In the genomic region with DNA sequence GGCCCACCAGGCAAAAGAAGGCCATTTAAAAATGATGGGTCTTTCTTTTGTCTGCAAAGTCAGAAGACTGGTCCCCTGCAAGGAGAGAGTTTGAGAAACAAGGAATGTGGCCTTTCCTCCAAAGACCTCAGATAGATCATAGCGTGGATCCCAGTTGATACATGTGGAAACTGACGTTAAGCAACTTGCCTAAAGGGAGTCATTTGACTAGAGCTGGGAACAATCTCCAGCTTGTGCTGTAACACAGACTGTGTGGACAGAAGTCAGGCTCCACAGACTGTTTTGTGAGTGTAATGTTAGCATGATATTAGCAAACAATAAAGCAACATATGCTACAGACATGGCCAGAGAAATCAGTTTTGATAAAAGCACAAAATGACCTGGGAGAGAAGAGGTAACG, we compare ENCODE assay signal across 2 cellular contexts.
TF ChIP-seq lines count a peak whose summit lies in the region.

No MANE protein-coding gene starts in this region.

TF ChIP-seq in SK-N-SH, 30 proteins besides CTCF, POLR2A, EP300 and RAD21 (continued from another document):
- TF ChIP-seq TAF1 (IDR thresholded peaks at IDR 0.05; ENCODE audit: borderline replicate concordance, low read depth, low read length) = no peak
- TF ChIP-seq MXI1 (IDR thresholded peaks at IDR 0.05; ENCODE audit: low read depth, low read length) = no peak
- no peak for TF ChIP-seq EZH2phosphoT487 (IDR thresholded peaks at IDR 0.05; ENCODE audit: borderline replicate concordance, low read depth)
- TF ChIP-seq, protein P1, sequence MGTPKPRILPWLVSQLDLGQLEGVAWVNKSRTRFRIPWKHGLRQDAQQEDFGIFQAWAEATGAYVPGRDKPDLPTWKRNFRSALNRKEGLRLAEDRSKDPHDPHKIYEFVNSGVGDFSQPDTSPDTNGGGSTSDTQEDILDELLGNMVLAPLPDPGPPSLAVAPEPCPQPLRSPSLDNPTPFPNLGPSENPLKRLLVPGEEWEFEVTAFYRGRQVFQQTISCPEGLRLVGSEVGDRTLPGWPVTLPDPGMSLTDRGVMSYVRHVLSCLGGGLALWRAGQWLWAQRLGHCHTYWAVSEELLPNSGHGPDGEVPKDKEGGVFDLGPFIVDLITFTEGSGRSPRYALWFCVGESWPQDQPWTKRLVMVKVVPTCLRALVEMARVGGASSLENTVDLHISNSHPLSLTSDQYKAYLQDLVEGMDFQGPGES (IDR thresholded peaks at IDR 0.05; ENCODE audit: low read depth, low read length) = no peak
- no peak for TF ChIP-seq NFIC (IDR thresholded peaks at IDR 0.05; ENCODE audit: borderline replicate concordance)
- TF ChIP-seq ELF1 (IDR thresholded peaks at IDR 0.05) = no peak
- no peak for TF ChIP-seq FOXJ3 (CRISPR knock-in tag; IDR thresholded peaks at IDR 0.05)
- TF ChIP-seq GABPA (IDR thresholded peaks at IDR 0.05; ENCODE audit: low read depth) = no peak
- TF ChIP-seq, protein P2, sequence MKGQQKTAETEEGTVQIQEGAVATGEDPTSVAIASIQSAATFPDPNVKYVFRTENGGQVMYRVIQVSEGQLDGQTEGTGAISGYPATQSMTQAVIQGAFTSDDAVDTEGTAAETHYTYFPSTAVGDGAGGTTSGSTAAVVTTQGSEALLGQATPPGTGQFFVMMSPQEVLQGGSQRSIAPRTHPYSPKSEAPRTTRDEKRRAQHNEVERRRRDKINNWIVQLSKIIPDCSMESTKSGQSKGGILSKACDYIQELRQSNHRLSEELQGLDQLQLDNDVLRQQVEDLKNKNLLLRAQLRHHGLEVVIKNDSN (IDR thresholded peaks at IDR 0.05; ENCODE audit: borderline replicate concordance, low read depth) = no peak
- TF ChIP-seq, protein P3, sequence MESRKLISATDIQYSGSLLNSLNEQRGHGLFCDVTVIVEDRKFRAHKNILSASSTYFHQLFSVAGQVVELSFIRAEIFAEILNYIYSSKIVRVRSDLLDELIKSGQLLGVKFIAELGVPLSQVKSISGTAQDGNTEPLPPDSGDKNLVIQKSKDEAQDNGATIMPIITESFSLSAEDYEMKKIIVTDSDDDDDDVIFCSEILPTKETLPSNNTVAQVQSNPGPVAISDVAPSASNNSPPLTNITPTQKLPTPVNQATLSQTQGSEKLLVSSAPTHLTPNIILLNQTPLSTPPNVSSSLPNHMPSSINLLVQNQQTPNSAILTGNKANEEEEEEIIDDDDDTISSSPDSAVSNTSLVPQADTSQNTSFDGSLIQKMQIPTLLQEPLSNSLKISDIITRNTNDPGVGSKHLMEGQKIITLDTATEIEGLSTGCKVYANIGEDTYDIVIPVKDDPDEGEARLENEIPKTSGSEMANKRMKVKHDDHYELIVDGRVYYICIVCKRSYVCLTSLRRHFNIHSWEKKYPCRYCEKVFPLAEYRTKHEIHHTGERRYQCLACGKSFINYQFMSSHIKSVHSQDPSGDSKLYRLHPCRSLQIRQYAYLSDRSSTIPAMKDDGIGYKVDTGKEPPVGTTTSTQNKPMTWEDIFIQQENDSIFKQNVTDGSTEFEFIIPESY (IDR thresholded peaks at IDR 0.05; ENCODE audit: borderline replicate concordance, low read depth) = no peak
- no peak for TF ChIP-seq RFX5 (IDR thresholded peaks at IDR 0.05; ENCODE audit: low read length)
- TF ChIP-seq RCOR1 (IDR thresholded peaks at IDR 0.05; ENCODE audit: low read length) = no peak
- no peak for TF ChIP-seq FOSL2 (IDR thresholded peaks at IDR 0.05; ENCODE audit: borderline replicate concordance, low read depth)
- TF ChIP-seq POLR2AphosphoS5 (IDR thresholded peaks at IDR 0.05; ENCODE audit: low read depth, low read length) = no peak
- TF ChIP-seq TEAD4 (IDR thresholded peaks at IDR 0.05; ENCODE audit: borderline replicate concordance, insufficient read depth) = no peak
- no peak for TF ChIP-seq JUND (IDR thresholded peaks at IDR 0.05)
- TF ChIP-seq, protein P4, sequence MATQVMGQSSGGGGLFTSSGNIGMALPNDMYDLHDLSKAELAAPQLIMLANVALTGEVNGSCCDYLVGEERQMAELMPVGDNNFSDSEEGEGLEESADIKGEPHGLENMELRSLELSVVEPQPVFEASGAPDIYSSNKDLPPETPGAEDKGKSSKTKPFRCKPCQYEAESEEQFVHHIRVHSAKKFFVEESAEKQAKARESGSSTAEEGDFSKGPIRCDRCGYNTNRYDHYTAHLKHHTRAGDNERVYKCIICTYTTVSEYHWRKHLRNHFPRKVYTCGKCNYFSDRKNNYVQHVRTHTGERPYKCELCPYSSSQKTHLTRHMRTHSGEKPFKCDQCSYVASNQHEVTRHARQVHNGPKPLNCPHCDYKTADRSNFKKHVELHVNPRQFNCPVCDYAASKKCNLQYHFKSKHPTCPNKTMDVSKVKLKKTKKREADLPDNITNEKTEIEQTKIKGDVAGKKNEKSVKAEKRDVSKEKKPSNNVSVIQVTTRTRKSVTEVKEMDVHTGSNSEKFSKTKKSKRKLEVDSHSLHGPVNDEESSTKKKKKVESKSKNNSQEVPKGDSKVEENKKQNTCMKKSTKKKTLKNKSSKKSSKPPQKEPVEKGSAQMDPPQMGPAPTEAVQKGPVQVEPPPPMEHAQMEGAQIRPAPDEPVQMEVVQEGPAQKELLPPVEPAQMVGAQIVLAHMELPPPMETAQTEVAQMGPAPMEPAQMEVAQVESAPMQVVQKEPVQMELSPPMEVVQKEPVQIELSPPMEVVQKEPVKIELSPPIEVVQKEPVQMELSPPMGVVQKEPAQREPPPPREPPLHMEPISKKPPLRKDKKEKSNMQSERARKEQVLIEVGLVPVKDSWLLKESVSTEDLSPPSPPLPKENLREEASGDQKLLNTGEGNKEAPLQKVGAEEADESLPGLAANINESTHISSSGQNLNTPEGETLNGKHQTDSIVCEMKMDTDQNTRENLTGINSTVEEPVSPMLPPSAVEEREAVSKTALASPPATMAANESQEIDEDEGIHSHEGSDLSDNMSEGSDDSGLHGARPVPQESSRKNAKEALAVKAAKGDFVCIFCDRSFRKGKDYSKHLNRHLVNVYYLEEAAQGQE (IDR thresholded peaks at IDR 0.05; ENCODE audit: low read depth, low read length) = no peak

TF ChIP-seq in SK-N-SH treated with all-trans-retinoic acid at 6 μM for 48 hours, 23 proteins besides CTCF, POLR2A, EP300 and RAD21:
- TF ChIP-seq, protein P5, sequence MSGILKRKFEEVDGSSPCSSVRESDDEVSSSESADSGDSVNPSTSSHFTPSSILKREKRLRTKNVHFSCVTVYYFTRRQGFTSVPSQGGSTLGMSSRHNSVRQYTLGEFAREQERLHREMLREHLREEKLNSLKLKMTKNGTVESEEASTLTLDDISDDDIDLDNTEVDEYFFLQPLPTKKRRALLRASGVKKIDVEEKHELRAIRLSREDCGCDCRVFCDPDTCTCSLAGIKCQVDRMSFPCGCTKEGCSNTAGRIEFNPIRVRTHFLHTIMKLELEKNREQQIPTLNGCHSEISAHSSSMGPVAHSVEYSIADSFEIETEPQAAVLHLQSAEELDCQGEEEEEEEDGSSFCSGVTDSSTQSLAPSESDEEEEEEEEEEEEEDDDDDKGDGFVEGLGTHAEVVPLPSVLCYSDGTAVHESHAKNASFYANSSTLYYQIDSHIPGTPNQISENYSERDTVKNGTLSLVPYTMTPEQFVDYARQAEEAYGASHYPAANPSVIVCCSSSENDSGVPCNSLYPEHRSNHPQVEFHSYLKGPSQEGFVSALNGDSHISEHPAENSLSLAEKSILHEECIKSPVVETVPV (CRISPR knock-in tag; IDR thresholded peaks at IDR 0.05) = no peak
- no peak for TF ChIP-seq ESRRG (CRISPR knock-in tag; IDR thresholded peaks at IDR 0.05)
- no peak for TF ChIP-seq ZNF8 (CRISPR knock-in tag; IDR thresholded peaks at IDR 0.05)
- TF ChIP-seq TCF4 (CRISPR knock-in tag; IDR thresholded peaks at IDR 0.05; ENCODE audit: borderline replicate concordance) = no peak
- no peak for TF ChIP-seq ISL1 (CRISPR knock-in tag; IDR thresholded peaks at IDR 0.05)
